1 cellular context compared by ENCODE assay signal in genomic region chr9:108885643-108886348, GRCh38.
TF ChIP-seq lines count a peak whose summit lies in the region.

No MANE protein-coding gene starts in this region.

TF ChIP-seq in HepG2, 621 proteins besides CTCF, POLR2A, EP300 and RAD21 (continued from another document and continues in another):
- no peak for TF ChIP-seq GPN1 (CRISPR knock-in tag; IDR thresholded peaks at IDR 0.05; ENCODE audit: borderline replicate concordance)
- peak; percentile 89 for TF ChIP-seq CEBPG (CRISPR knock-in tag; IDR thresholded peaks at IDR 0.05)
- TF ChIP-seq GABPA (IDR thresholded peaks at IDR 0.05; ENCODE audit: low read depth, low read length), result no peak
- peak; percentile 56; the same call in 1 of the 2 replicates for TF ChIP-seq GABPA (CRISPR knock-in tag; IDR thresholded peaks at IDR 0.05; ENCODE audit: low read depth)
- peak; percentile 87; the same call in 1 of the 2 replicates for TF ChIP-seq PRDM10 (CRISPR knock-in tag; IDR thresholded peaks at IDR 0.05; ENCODE audit: low read depth)
- peak; percentile 69 for TF ChIP-seq SIX1 (CRISPR knock-in tag; IDR thresholded peaks at IDR 0.05; ENCODE audit: borderline replicate concordance)
- TF ChIP-seq ZNF430 (CRISPR knock-in tag; IDR thresholded peaks at IDR 0.05), result peak; percentile 80
- no peak for TF ChIP-seq PHF5A (CRISPR knock-in tag; IDR thresholded peaks at IDR 0.05; ENCODE audit: low read depth, unreplicated experiment)
- TF ChIP-seq CCAR2 (optimal IDR thresholded peaks at IDR 0.05; ENCODE audit: low read depth, low read length), result no peak
- TF ChIP-seq TSC22D2 (CRISPR knock-in tag; IDR thresholded peaks at IDR 0.05; ENCODE audit: borderline replicate concordance), result peak; percentile 80; the same call in 1 of the 2 replicates
- peak; percentile 92 for TF ChIP-seq ZBTB43 (CRISPR knock-in tag; conservative IDR thresholded peaks at IDR 0.05)
- 0 out of 2 replicates have a peak, but pooled peaks have one; percentile 13 for TF ChIP-seq ZSCAN20 (CRISPR knock-in tag; IDR thresholded peaks at IDR 0.05; ENCODE audit: borderline replicate concordance)
- TF ChIP-seq NFE2L1 (CRISPR knock-in tag; IDR thresholded peaks at IDR 0.05; ENCODE audit: borderline replicate concordance), result no peak
- no peak for TF ChIP-seq ZNF7 (CRISPR knock-in tag; IDR thresholded peaks at IDR 0.05)
- TF ChIP-seq TRAFD1 (CRISPR knock-in tag; IDR thresholded peaks at IDR 0.05; ENCODE audit: borderline replicate concordance), result peak; percentile 96; the same call in 1 of the 2 replicates
- TF ChIP-seq TBX2 (CRISPR knock-in tag; IDR thresholded peaks at IDR 0.05; ENCODE audit: borderline replicate concordance), result peak; percentile 99
- TF ChIP-seq TFAP4 (IDR thresholded peaks at IDR 0.05; ENCODE audit: borderline replicate concordance, low read depth), result peak; percentile 64
- no peak for TF ChIP-seq ZNF382 (CRISPR knock-in tag; IDR thresholded peaks at IDR 0.05; ENCODE audit: borderline replicate concordance)
- TF ChIP-seq IRF2 (CRISPR knock-in tag; IDR thresholded peaks at IDR 0.05), result peak; percentile 92; the same call in 1 of the 2 replicates
- no peak for TF ChIP-seq ZNF883 (CRISPR knock-in tag; IDR thresholded peaks at IDR 0.05; ENCODE audit: not compliant biosample characterization)
- peak; percentile 64; the same call in 1 of the 2 replicates for TF ChIP-seq DR1 (CRISPR knock-in tag; IDR thresholded peaks at IDR 0.05)
- 0 out of 2 replicates have a peak, but pooled peaks have one; percentile 28 for TF ChIP-seq SMARCC2 (IDR thresholded peaks at IDR 0.05)
- TF ChIP-seq ZFP36 (IDR thresholded peaks at IDR 0.05; ENCODE audit: borderline replicate concordance, low read depth, low read length, partially characterized antibody), result no peak
- TF ChIP-seq NCOA2 (CRISPR knock-in tag; IDR thresholded peaks at IDR 0.05), result peak; percentile 100
- peak; percentile 67; the same call in 1 of the 2 replicates for TF ChIP-seq STAT6 (CRISPR knock-in tag; IDR thresholded peaks at IDR 0.05; ENCODE audit: borderline replicate concordance)
- TF ChIP-seq REL (CRISPR knock-in tag; conservative IDR thresholded peaks at IDR 0.05), result no peak
- no peak for TF ChIP-seq ZNF879 (CRISPR knock-in tag; IDR thresholded peaks at IDR 0.05)
- no peak for TF ChIP-seq SNAPC5 (CRISPR knock-in tag; IDR thresholded peaks at IDR 0.05; ENCODE audit: borderline replicate concordance)
- TF ChIP-seq ZNF639 (CRISPR knock-in tag; conservative IDR thresholded peaks at IDR 0.05), result 0 out of 2 replicates have a peak, but pooled peaks have one; percentile 27
- TF ChIP-seq ZNF512B (CRISPR knock-in tag; IDR thresholded peaks at IDR 0.05; ENCODE audit: borderline replicate concordance), result peak; percentile 92; the same call in 1 of the 2 replicates
- peak; percentile 90 for TF ChIP-seq ARNTL (CRISPR knock-in tag; IDR thresholded peaks at IDR 0.05)
- TF ChIP-seq ELF1 (CRISPR knock-in tag; IDR thresholded peaks at IDR 0.05), result peak; percentile 46; the same call in 1 of the 2 replicates
- TF ChIP-seq EZH2 (conservative IDR thresholded peaks at IDR 0.05; ENCODE audit: low read depth, low read length), result no peak
- TF ChIP-seq THAP8 (CRISPR knock-in tag; IDR thresholded peaks at IDR 0.05; ENCODE audit: borderline replicate concordance), result no peak
- TF ChIP-seq ZBTB39 (CRISPR knock-in tag; IDR thresholded peaks at IDR 0.05), result peak; percentile 78; the same call in 1 of the 2 replicates
- TF ChIP-seq BRD4 (CRISPR knock-in tag; IDR thresholded peaks at IDR 0.05), result peak; percentile 84
- TF ChIP-seq LCORL (IDR thresholded peaks at IDR 0.05), result peak; percentile 97
- TF ChIP-seq LCORL (CRISPR knock-in tag; IDR thresholded peaks at IDR 0.05), result peak; percentile 84
- peak; percentile 87 for TF ChIP-seq HIC2 (CRISPR knock-in tag; IDR thresholded peaks at IDR 0.05; ENCODE audit: low read depth)
